ENCODE assay signal across 1 cellular context in the genomic region with DNA sequence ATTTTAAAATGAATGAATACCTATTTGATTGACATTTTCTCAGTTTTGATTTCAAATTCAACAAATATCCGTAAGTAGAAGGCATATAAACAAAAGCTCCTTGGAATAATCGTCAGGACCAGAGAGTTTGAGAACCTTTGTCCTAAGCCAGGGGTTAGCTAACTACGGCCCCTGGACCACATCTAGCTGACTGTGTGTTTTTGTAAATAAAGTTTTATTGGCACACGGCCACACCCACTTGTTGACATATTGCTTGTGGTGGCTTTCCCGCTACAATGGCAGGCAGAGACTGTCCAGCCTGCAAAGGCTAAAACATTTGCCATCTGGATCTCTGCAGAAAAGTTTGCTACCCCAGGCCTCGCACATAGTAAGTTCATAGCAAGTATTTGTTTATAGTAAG.
A peak's percentile ranks its signal among the peaks of the same experiment; 100 is the strongest.
TF ChIP-seq lines count a peak whose summit lies in the region.

No MANE protein-coding gene starts in this region.

TF ChIP-seq in HepG2, 621 proteins besides CTCF, POLR2A, EP300 and RAD21 (continued from another document):
- TF ChIP-seq, protein P1, sequence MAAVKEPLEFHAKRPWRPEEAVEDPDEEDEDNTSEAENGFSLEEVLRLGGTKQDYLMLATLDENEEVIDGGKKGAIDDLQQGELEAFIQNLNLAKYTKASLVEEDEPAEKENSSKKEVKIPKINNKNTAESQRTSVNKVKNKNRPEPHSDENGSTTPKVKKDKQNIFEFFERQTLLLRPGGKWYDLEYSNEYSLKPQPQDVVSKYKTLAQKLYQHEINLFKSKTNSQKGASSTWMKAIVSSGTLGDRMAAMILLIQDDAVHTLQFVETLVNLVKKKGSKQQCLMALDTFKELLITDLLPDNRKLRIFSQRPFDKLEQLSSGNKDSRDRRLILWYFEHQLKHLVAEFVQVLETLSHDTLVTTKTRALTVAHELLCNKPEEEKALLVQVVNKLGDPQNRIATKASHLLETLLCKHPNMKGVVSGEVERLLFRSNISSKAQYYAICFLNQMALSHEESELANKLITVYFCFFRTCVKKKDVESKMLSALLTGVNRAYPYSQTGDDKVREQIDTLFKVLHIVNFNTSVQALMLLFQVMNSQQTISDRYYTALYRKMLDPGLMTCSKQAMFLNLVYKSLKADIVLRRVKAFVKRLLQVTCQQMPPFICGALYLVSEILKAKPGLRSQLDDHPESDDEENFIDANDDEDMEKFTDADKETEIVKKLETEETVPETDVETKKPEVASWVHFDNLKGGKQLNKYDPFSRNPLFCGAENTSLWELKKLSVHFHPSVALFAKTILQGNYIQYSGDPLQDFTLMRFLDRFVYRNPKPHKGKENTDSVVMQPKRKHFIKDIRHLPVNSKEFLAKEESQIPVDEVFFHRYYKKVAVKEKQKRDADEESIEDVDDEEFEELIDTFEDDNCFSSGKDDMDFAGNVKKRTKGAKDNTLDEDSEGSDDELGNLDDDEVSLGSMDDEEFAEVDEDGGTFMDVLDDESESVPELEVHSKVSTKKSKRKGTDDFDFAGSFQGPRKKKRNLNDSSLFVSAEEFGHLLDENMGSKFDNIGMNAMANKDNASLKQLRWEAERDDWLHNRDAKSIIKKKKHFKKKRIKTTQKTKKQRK (IDR thresholded peaks at IDR 0.05; ENCODE audit: low read length), result no peak
- TF ChIP-seq, protein P2, sequence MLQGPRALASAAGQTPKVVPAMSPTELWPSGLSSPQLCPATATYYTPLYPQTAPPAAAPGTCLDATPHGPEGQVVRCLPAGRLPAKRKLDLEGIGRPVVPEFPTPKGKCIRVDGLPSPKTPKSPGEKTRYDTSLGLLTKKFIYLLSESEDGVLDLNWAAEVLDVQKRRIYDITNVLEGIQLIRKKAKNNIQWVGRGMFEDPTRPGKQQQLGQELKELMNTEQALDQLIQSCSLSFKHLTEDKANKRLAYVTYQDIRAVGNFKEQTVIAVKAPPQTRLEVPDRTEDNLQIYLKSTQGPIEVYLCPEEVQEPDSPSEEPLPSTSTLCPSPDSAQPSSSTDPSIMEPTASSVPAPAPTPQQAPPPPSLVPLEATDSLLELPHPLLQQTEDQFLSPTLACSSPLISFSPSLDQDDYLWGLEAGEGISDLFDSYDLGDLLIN (CRISPR knock-in tag; IDR thresholded peaks at IDR 0.05; ENCODE audit: borderline replicate concordance), result no peak
- TF ChIP-seq, protein P3, sequence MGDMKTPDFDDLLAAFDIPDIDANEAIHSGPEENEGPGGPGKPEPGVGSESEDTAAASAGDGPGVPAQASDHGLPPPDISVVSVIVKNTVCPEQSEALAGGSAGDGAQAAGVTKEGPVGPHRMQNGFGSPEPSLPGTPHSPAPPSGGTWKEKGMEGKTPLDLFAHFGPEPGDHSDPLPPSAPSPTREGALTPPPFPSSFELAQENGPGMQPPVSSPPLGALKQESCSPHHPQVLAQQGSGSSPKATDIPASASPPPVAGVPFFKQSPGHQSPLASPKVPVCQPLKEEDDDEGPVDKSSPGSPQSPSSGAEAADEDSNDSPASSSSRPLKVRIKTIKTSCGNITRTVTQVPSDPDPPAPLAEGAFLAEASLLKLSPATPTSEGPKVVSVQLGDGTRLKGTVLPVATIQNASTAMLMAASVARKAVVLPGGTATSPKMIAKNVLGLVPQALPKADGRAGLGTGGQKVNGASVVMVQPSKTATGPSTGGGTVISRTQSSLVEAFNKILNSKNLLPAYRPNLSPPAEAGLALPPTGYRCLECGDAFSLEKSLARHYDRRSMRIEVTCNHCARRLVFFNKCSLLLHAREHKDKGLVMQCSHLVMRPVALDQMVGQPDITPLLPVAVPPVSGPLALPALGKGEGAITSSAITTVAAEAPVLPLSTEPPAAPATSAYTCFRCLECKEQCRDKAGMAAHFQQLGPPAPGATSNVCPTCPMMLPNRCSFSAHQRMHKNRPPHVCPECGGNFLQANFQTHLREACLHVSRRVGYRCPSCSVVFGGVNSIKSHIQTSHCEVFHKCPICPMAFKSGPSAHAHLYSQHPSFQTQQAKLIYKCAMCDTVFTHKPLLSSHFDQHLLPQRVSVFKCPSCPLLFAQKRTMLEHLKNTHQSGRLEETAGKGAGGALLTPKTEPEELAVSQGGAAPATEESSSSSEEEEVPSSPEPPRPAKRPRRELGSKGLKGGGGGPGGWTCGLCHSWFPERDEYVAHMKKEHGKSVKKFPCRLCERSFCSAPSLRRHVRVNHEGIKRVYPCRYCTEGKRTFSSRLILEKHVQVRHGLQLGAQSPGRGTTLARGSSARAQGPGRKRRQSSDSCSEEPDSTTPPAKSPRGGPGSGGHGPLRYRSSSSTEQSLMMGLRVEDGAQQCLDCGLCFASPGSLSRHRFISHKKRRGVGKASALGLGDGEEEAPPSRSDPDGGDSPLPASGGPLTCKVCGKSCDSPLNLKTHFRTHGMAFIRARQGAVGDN (CRISPR knock-in tag; IDR thresholded peaks at IDR 0.05), result no peak
- TF ChIP-seq SOX13 (IDR thresholded peaks at IDR 0.05) (no peak), SOX13 (CRISPR knock-in tag; conservative IDR thresholded peaks at IDR 0.05 in 1 of 2, IDR thresholded peaks at IDR 0.05 in 1 of 2) (peak in 1 of 2 experiments; percentile 13; a peak in 1 of 4 replicates), HES4 (CRISPR knock-in tag; IDR thresholded peaks at IDR 0.05; ENCODE audit: borderline replicate concordance) (no peak), TSC22D2 (CRISPR knock-in tag; IDR thresholded peaks at IDR 0.05; ENCODE audit: borderline replicate concordance) (no peak), ZNF607 (CRISPR knock-in tag; IDR thresholded peaks at IDR 0.05; ENCODE audit: borderline replicate concordance) (no peak), SIX4 (CRISPR knock-in tag; IDR thresholded peaks at IDR 0.05) (no peak), ZBTB21 (CRISPR knock-in tag; IDR thresholded peaks at IDR 0.05) (no peak), MED8 (CRISPR knock-in tag; IDR thresholded peaks at IDR 0.05; ENCODE audit: insufficient replicate concordance) (no peak), NCOA1 (CRISPR knock-in tag; IDR thresholded peaks at IDR 0.05) (no peak), ZKSCAN1 (IDR thresholded peaks at IDR 0.05; ENCODE audit: low read length) (peak; percentile 37; the same call in 1 of the 2 replicates), ZNF552 (CRISPR knock-in tag; IDR thresholded peaks at IDR 0.05; ENCODE audit: borderline replicate concordance) (no peak), DPF2 (CRISPR knock-in tag; IDR thresholded peaks at IDR 0.05; ENCODE audit: borderline replicate concordance, low read depth) (no peak)
- TF ChIP-seq, protein P4, sequence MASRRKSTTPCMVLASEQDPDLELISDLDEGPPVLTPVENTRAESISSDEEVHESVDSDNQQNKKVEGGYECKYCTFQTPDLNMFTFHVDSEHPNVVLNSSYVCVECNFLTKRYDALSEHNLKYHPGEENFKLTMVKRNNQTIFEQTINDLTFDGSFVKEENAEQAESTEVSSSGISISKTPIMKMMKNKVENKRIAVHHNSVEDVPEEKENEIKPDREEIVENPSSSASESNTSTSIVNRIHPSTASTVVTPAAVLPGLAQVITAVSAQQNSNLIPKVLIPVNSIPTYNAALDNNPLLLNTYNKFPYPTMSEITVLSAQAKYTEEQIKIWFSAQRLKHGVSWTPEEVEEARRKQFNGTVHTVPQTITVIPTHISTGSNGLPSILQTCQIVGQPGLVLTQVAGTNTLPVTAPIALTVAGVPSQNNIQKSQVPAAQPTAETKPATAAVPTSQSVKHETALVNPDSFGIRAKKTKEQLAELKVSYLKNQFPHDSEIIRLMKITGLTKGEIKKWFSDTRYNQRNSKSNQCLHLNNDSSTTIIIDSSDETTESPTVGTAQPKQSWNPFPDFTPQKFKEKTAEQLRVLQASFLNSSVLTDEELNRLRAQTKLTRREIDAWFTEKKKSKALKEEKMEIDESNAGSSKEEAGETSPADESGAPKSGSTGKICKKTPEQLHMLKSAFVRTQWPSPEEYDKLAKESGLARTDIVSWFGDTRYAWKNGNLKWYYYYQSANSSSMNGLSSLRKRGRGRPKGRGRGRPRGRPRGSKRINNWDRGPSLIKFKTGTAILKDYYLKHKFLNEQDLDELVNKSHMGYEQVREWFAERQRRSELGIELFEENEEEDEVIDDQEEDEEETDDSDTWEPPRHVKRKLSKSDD (CRISPR knock-in tag; IDR thresholded peaks at IDR 0.05; ENCODE audit: low read depth), result no peak
- TF ChIP-seq, protein P5, sequence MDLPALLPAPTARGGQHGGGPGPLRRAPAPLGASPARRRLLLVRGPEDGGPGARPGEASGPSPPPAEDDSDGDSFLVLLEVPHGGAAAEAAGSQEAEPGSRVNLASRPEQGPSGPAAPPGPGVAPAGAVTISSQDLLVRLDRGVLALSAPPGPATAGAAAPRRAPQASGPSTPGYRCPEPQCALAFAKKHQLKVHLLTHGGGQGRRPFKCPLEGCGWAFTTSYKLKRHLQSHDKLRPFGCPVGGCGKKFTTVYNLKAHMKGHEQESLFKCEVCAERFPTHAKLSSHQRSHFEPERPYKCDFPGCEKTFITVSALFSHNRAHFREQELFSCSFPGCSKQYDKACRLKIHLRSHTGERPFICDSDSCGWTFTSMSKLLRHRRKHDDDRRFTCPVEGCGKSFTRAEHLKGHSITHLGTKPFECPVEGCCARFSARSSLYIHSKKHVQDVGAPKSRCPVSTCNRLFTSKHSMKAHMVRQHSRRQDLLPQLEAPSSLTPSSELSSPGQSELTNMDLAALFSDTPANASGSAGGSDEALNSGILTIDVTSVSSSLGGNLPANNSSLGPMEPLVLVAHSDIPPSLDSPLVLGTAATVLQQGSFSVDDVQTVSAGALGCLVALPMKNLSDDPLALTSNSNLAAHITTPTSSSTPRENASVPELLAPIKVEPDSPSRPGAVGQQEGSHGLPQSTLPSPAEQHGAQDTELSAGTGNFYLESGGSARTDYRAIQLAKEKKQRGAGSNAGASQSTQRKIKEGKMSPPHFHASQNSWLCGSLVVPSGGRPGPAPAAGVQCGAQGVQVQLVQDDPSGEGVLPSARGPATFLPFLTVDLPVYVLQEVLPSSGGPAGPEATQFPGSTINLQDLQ (CRISPR knock-in tag; IDR thresholded peaks at IDR 0.05), result no peak
- TF ChIP-seq, protein P6, sequence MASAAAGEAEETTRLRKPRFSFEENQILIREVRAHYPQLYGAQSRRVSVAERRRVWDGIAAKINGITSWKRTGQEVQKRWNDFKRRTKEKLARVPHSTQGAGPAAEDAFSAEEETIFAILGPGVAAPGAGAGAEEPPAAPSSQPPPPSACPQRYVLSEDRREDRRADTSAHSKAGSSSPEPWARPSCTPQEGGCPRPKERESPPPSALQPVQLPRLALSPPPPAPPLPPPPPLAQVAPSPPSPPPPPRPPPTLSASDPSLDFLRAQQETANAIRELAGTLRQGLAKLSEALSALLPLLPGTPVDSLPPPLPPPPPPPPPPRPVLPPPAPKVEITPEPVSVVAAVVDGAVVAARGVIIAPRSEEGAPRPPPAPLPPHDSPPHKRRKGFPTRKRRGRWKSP (CRISPR knock-in tag; IDR thresholded peaks at IDR 0.05), result no peak
